Comparison of ENCODE assay signal across 10 cellular contexts in the genomic region with DNA sequence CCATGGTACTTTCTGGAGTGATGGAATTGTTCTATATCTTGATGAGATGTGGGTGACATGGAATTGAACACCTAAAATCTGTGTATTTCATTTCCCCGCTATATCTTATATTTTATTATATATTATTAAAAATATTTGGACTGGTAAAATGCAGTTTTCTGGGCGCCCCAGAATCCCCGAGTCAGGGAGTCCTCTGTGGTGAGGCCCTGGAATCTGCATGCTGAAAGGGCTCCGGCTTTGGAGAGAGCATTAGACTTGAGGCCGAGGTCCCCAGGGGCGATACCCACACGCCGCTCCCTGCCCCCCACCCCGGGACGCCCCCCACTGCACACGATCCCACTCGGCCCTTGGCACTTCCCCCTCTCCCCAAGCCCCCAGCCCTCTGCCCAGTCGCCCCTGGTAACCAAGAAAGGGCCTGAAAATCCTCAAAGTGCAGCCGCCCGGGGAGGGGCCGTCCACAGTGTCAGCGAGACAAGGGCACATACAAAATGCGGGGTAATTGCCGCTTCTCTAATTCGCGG.
DNase-seq lines count a peak whose midpoint lies in the region; ATAC-seq and TF ChIP-seq lines count a peak whose summit lies in the region.
"Had no signal": no experiment of that assay in that cellular context is flagged by ENCODE, and none has a peak within 500 bp of the region (broad histone marks: within the 10 kb centered on the region; RNA-seq: fewer than 3 reads in every experiment).

No MANE protein-coding gene starts in this region.

- no peak for ATAC-seq in left lobe of liver
- ATAC-seq: K562 had no signal

- H3K27ac ChIP-seq in colonic mucosa: no peak overlapping the region
- peak overlapping the region; percentile 65 for H3K27ac ChIP-seq in muscle layer of colon (ENCODE audit: low read depth, low read length)
- peak overlapping the region; percentile 81 to 89 for H3K27ac ChIP-seq in testis

- H3K4me3 Mint-ChIP-seq in HFFc6: no peak overlapping the region

- H3K27me3 Mint-ChIP-seq in HFFc6 (ENCODE audit: insufficient read depth): no peaks in the 10 kb centered on the region

- 41 to 60% methylated on average over 10 to 21 of the region's 21 CpGs for WGBS in testis, 2 donors

- H3K9me3 Mint-ChIP-seq in HFFc6: peaks cover 6% of the 10 kb centered on the region

- no peaks in the 10 kb centered on the region for H3K27me3 ChIP-seq in NT2/D1 (ENCODE audit: insufficient read depth, insufficient read length)
- H3K27me3 ChIP-seq in colonic mucosa: no peaks in the 10 kb centered on the region
- H3K27me3 ChIP-seq in muscle layer of colon (ENCODE audit: control insufficient read depth in 1 of 2, insufficient read depth in 2 of 2, low read length in 2 of 2): no peaks in the 10 kb centered on the region
- H3K27me3 ChIP-seq in testis: no peaks in the 10 kb centered on the region
- H3K27me3 ChIP-seq in MG63: no peaks in the 10 kb centered on the region

- peaks cover 15% of the 10 kb centered on the region for H3K4me1 Mint-ChIP-seq in HFFc6 (ENCODE audit: low read depth)

- intact Hi-C loops in colonic mucosa (cut with DNase I): no loop called here
- intact Hi-C loops in testis (cut with DNase I; ENCODE audit: low total_unique reads): no loop called here

- H3K9ac ChIP-seq in NT2/D1 (ENCODE audit: insufficient read length, low read depth) (peak overlapping the region; percentile 58), colonic mucosa (ENCODE audit: low read depth in 2 of 2, low read length in 2 of 2) (peak overlapping the region in 1 of 2 donors; percentile 5), muscle layer of colon (ENCODE audit: low read length) (no peak overlapping the region)

- no peak for TF ChIP-seq CTCF in colonic mucosa (IDR thresholded peaks at IDR 0.05)
- no peak for TF ChIP-seq CTCF in testis (IDR thresholded peaks at IDR 0.05)
- TF ChIP-seq CTCF in HFFc6 (IDR thresholded peaks at IDR 0.05): no peak

- no peaks in the 10 kb centered on the region for H3K36me3 ChIP-seq in NT2/D1 (ENCODE audit: insufficient read depth, insufficient read length, low read length)
- H3K36me3 ChIP-seq in colonic mucosa: no peaks in the 10 kb centered on the region
- no peaks in the 10 kb centered on the region for H3K36me3 ChIP-seq in muscle layer of colon (ENCODE audit: insufficient read depth, low read length)
- H3K36me3 ChIP-seq in testis (ENCODE audit: low read depth, missing control alignments): no peaks in the 10 kb centered on the region
- H3K36me3 ChIP-seq in MG63: no peaks in the 10 kb centered on the region

- peak overlapping the region; percentile 3 for H3K4me3 ChIP-seq in NT2/D1 (ENCODE audit: insufficient read length, low read depth)
- H3K4me3 ChIP-seq in colonic mucosa: peak overlapping the region; percentile 11
- H3K4me3 ChIP-seq in muscle layer of colon (ENCODE audit: low read depth in 1 of 2, low read length in 2 of 2): peak overlapping the region; percentile 54 to 60
- peak overlapping the region; percentile 61 to 68 for H3K4me3 ChIP-seq in testis
- no peak overlapping the region for H3K4me3 ChIP-seq in MG63
- H3K4me3 ChIP-seq: K562 had no signal

- no peak for TF ChIP-seq POLR2A in testis (IDR thresholded peaks at IDR 0.05)

- DNase-seq in NT2/D1 (ENCODE audit: low read depth, low spot score): no peak
- no peak for DNase-seq in colonic mucosa
- DNase-seq in testis: no peak
- DNase-seq in MG63: no peak
- DNase-seq in HFFc6: no peak
- DNase-seq in left lobe of liver (ENCODE audit: low spot score): no peak
- DNase-seq: NCI-H446; stimulated activated CD4-positive, alpha-beta T cell treated with anti-CD3 and anti-CD28 coated beads, Interleukin-15, amount 100 ng/mL, for 24 hours had no signal

- no peak overlapping the region for H3K27ac Mint-ChIP-seq in HFFc6

- peaks cover 10% of the 10 kb centered on the region for H3K4me1 ChIP-seq in NT2/D1 (ENCODE audit: insufficient read depth, insufficient read length)
- no peaks in the 10 kb centered on the region for H3K4me1 ChIP-seq in colonic mucosa
- peaks cover 28% of the 10 kb centered on the region for H3K4me1 ChIP-seq in muscle layer of colon (ENCODE audit: insufficient read depth, low read length)
- peaks cover 19% of the 10 kb centered on the region for H3K4me1 ChIP-seq in testis

- peaks cover 5% of the 10 kb centered on the region for H3K36me3 Mint-ChIP-seq in HFFc6 (ENCODE audit: low read depth)

- H3K9me3 ChIP-seq in NT2/D1 (ENCODE audit: insufficient read depth, low read length) (peaks cover 7% of the 10 kb centered on the region; the same call in 1 of the 2 replicates), colonic mucosa (no peaks in the 10 kb centered on the region), muscle layer of colon (ENCODE audit: low read length) (no peaks in the 10 kb centered on the region), testis (no peaks in the 10 kb centered on the region), MG63 (peaks cover 7% of the 10 kb centered on the region)
